In genomic region chr7:27487509-27487908, GRCh38 we compare ENCODE assay signal across 32 cellular contexts.
"Had no signal": no experiment of that assay in that cellular context is flagged by ENCODE, and none has a peak within 500 bp of the region (broad histone marks: within the 10 kb centered on the region; RNA-seq: fewer than 3 reads in every experiment).

No MANE protein-coding gene starts in this region.

- H3K27me3 ChIP-seq: adrenal gland, ascending aorta, body of pancreas, brain microvascular endothelial cell, breast epithelium, cardiac muscle cell had no signal

- H3K36me3 ChIP-seq: adrenal gland, ascending aorta, brain microvascular endothelial cell, breast epithelium, cardiac muscle cell had no signal

- H3K4me1 ChIP-seq: adrenal gland, ascending aorta, body of pancreas, breast epithelium had no signal

- DNase-seq: activated effector memory CD4-positive, alpha-beta T cell treated with anti-CD3 and anti-CD28 coated beads, Interleukin-2, amount 50 U/mL, for 16 hours; activated effector memory CD4-positive, alpha-beta T cell treated with Interleukin-2 at 50 U/mL for 16 hours; activated gamma-delta T cell treated with Interleukin-2 at 50 U/mL for 16 hours; activated naive CD4-positive, alpha-beta T cell; activated naive CD4-positive, alpha-beta T cell treated with anti-CD3 and anti-CD28 coated beads for 36 hours; activated naive CD4-positive, alpha-beta T cell treated with anti-CD3 and anti-CD28 coated beads, Interleukin-2, amount 10 ng/mL, durations not matched to agents 7 days and 5 days; activated naive CD4-positive, alpha-beta T cell treated with anti-CD3 and anti-CD28 coated beads, Interleukin-2, amount 50 U/mL, for 16 hours; activated naive CD4-positive, alpha-beta T cell treated with Interleukin-2 at 50 U/mL for 16 hours; activated naive CD8-positive, alpha-beta T cell treated with anti-CD3 and anti-CD28 coated beads for 36 hours; activated naive CD8-positive, alpha-beta T cell treated with anti-CD3 and anti-CD28 coated beads, Interleukin-2, amount 10 ng/mL, durations not matched to agents 7 days and 5 days; activated naive CD8-positive, alpha-beta T cell treated with anti-CD3 and anti-CD28 coated beads, Interleukin-2, amount 50 U/mL, for 24 hours; activated T-cell treated with anti-CD3 and anti-CD28 coated beads for 4 hours; activated T-cell treated with anti-CD3 and anti-CD28 coated beads, Interleukin-2, amount 50 U/mL, for 1 hour; activated T-cell treated with anti-CD3 and anti-CD28 coated beads, Interleukin-2, amount 50 U/mL, for 24 hours; activated T-cell treated with anti-CD3 and anti-CD28 coated beads, Interleukin-2, amount 50 U/mL, for 4 hours; activated T-cell treated with anti-CD3 and anti-CD28 coated beads, Interleukin-2, amount 50 U/mL, for 48 hours; activated T-cell treated with anti-CD3 and anti-CD28 coated beads, Interleukin-2, amount 50 U/mL, for 72 hours; adrenal gland; amniotic stem cell; amygdala; anterior cingulate cortex; aorta; body of pancreas; brain microvascular endothelial cell; caudate nucleus; central memory CD4-positive, alpha-beta T cell; cerebellar nuclear complex had no signal

- H3K9me3 ChIP-seq: adrenal gland, body of pancreas, breast epithelium had no signal

- ATAC-seq: activated naive CD4-positive, alpha-beta T cell treated with anti-CD3 and anti-CD28 coated beads, Interleukin-2, amount 50 U/mL, for 72 hours; activated naive CD8-positive, alpha-beta T cell treated with anti-CD3 and anti-CD28 coated beads, Interleukin-2, amount 50 U/mL, for 24 hours; activated T-cell treated with anti-CD3 and anti-CD28 coated beads, Interleukin-2, amount 50 U/mL, for 4 hours; activated T-cell treated with anti-CD3 and anti-CD28 coated beads, Interleukin-2, amount 50 U/mL, for 72 hours; activated T-helper 17 cell treated with anti-CD3 and anti-CD28 coated beads, Interleukin-2, amount 50 U/mL, for 72 hours; body of pancreas had no signal

- H3K27ac ChIP-seq: adrenal gland, ascending aorta, body of pancreas, brain microvascular endothelial cell, breast epithelium, cardiac muscle cell had no signal

- H3K4me3 ChIP-seq: adrenal gland, ascending aorta, body of pancreas, breast epithelium, cardiac muscle cell had no signal
